Comparison of ENCODE assay signal across 12 cellular contexts in genomic region chr2:113200236-113200635, GRCh38. TPM values are rescaled to one million over a fixed set of nuclear protein-coding genes. Genes with fewer than 3 reads are reported as not detected.
DNase-seq lines count a peak whose midpoint lies in the region; TF ChIP-seq lines count a peak whose summit lies in the region.
"Had no signal": no experiment of that assay in that cellular context is flagged by ENCODE, and none has a peak within 500 bp of the region (broad histone marks: within the 10 kb centered on the region; RNA-seq: fewer than 3 reads in every experiment).

No MANE protein-coding gene starts in this region.

- peaks cover 62% of the 10 kb centered on the region for H3K36me3 Mint-ChIP-seq in T-helper 2 cell treated with Interferon-gamma antibody and Interleukin-4, amounts not matched to agents 5 μg/mL and 100 μg/mL, for 36 hours (ENCODE audit: low read depth)
- peaks cover 6% of the 10 kb centered on the region for H3K36me3 Mint-ChIP-seq in glutamatergic neuron (ENCODE audit: unreplicated experiment)

- H3K9me3 ChIP-seq in spleen = no peaks in the 10 kb centered on the region
- H3K9me3 ChIP-seq: gastrocnemius medialis had no signal

- no peak overlapping the region for H3K27ac Mint-ChIP-seq in T-helper 2 cell treated with Interferon-gamma antibody and Interleukin-4, amounts not matched to agents 5 μg/mL and 100 μg/mL, for 36 hours
- no peak overlapping the region for H3K27ac Mint-ChIP-seq in glutamatergic neuron (ENCODE audit: unreplicated experiment)

- TF ChIP-seq CTCF in epithelial cell of proximal tubule (conservative IDR thresholded peaks at IDR 0.05; ENCODE audit: low read depth, low read length) = peak; percentile 34
- TF ChIP-seq CTCF in spleen (IDR thresholded peaks at IDR 0.05 in 8 of 11, conservative IDR thresholded peaks at IDR 0.05 in 3 of 11) = no peak
- TF ChIP-seq CTCF in glutamatergic neuron (IDR thresholded peaks at IDR 0.05; ENCODE audit: partially characterized antibody, unreplicated experiment) = no peak

- peaks cover 20% of the 10 kb centered on the region for H3K4me1 Mint-ChIP-seq in T-helper 2 cell treated with Interferon-gamma antibody and Interleukin-4, amounts not matched to agents 5 μg/mL and 100 μg/mL, for 36 hours (ENCODE audit: low read depth)
- H3K4me1 Mint-ChIP-seq in glutamatergic neuron (ENCODE audit: low read depth, unreplicated experiment) = no peaks in the 10 kb centered on the region

- 85 to 95% (median 91%) methylated on average over 2 to 4 of the region's 4 CpGs for WGBS in spleen, 5 donors

- H3K27ac ChIP-seq in spleen = no peak overlapping the region
- H3K27ac ChIP-seq: gastrocnemius medialis had no signal

- H3K4me3 ChIP-seq in epithelial cell of proximal tubule (ENCODE audit: low read depth, low read length) = no peak overlapping the region
- H3K4me3 ChIP-seq in spleen = no peak overlapping the region
- H3K4me3 ChIP-seq: gastrocnemius medialis had no signal

- DNase-seq in NCI-H82 (lab: John Stamatoyannopoulos, UW) = peak; percentile 60
- DNase-seq in NCI-H82 treated with DMSO at 0.1 percent for 48 hours (lab: John Stamatoyannopoulos, UW; ENCODE audit: unreplicated experiment) = no peak
- DNase-seq in RKO (ENCODE audit: low spot score) = peak; percentile 38
- no peak for DNase-seq in epithelial cell of proximal tubule (ENCODE audit: low read depth)
- peak; percentile 65 for DNase-seq in spleen
- DNase-seq in SIG-M5 treated with dmso at 0.1 percent for 504 hours (lab: John Stamatoyannopoulos, UW; ENCODE audit: unreplicated experiment) = no peak
- DNase-seq in T-helper 2 cell treated with Interferon-gamma antibody and Interleukin-4, amounts not matched to agents 5 μg/mL and 100 μg/mL, for 36 hours (ENCODE audit: low spot score) = no peak
- DNase-seq in glutamatergic neuron = no peak
- DNase-seq: caudate nucleus, gastrocnemius medialis, NCI-H2227 treated with DMSO at 0.1 percent for 48 hours, small intestine had no signal

- no peaks in the 10 kb centered on the region for H3K9me3 Mint-ChIP-seq in T-helper 2 cell treated with Interferon-gamma antibody and Interleukin-4, amounts not matched to agents 5 μg/mL and 100 μg/mL, for 36 hours
- peaks cover 5% of the 10 kb centered on the region for H3K9me3 Mint-ChIP-seq in glutamatergic neuron (ENCODE audit: unreplicated experiment)

- no peak overlapping the region for H3K4me3 Mint-ChIP-seq in T-helper 2 cell treated with Interferon-gamma antibody and Interleukin-4, amounts not matched to agents 5 μg/mL and 100 μg/mL, for 36 hours
- H3K4me3 Mint-ChIP-seq in glutamatergic neuron (ENCODE audit: unreplicated experiment) = no peak overlapping the region

- peaks cover 3 to 41% (median 24%) of the 10 kb centered on the region in 6 donors for H3K4me1 ChIP-seq in spleen

- H3K27me3 Mint-ChIP-seq in T-helper 2 cell treated with Interferon-gamma antibody and Interleukin-4, amounts not matched to agents 5 μg/mL and 100 μg/mL, for 36 hours (ENCODE audit: low read depth) = no peaks in the 10 kb centered on the region
- H3K27me3 Mint-ChIP-seq in glutamatergic neuron (ENCODE audit: unreplicated experiment) = peaks cover 9% of the 10 kb centered on the region

- no peaks in the 10 kb centered on the region for H3K27me3 ChIP-seq in spleen (replicated peaks in 1 of 7)
- H3K27me3 ChIP-seq: gastrocnemius medialis had no signal

- TF ChIP-seq POLR2A in spleen (IDR thresholded peaks at IDR 0.05) = no peak

- peaks cover 0 to 81% (median 61%) of the 10 kb centered on the region in 6 donors for H3K36me3 ChIP-seq in spleen
- H3K36me3 ChIP-seq: gastrocnemius medialis had no signal

- intact Hi-C loops in spleen (cut with DNase I; ENCODE audit: low total_unique reads) = loop anchor here (5.0 to 10.0 kb wide), 2 partner anchors 55 to 167 kb away; no protein-coding TSS in a partner anchor

RNA-seq across cellular contexts. Expression of gene PSD4, which starts 26.5 kb away (rescaled TPM):
- total RNA-seq in epithelial cell of proximal tubule (5.9 and 7.3 TPM in 2 replicates), spleen (100 to 1,000 TPM in 4 of 7 donors, 10 to 100 TPM in 3; 73.1 to 154 (median 106) TPM), glutamatergic neuron (ENCODE audit: unreplicated experiment) (1.2 TPM)
- 10 to 100 TPM; 43.9 to 75.8 (median 74.3) TPM for polyA plus RNA-seq in spleen

Comparison
In these comparisons a context has a peak if more than half of its experiments do, and no peak if none do; other contexts are left out.
1. DNase-seq: peak in NCI-H82 (single experiment), RKO (single experiment) and spleen (single experiment); none in NCI-H82 treated with DMSO at 0.1 percent for 48 hours (single experiment), epithelial cell of proximal tubule (single experiment), SIG-M5 treated with dmso at 0.1 percent for 504 hours (single experiment), T-helper 2 cell treated with Interferon-gamma antibody and Interleukin-4, amounts not matched to agents 5 μg/mL and 100 μg/mL, for 36 hours (single experiment) and glutamatergic neuron (single experiment).